In genomic region chr3:154323921-154324738, GRCh38 we compare ENCODE assay signal across 8 cellular contexts. TPM values are rescaled to one million over a fixed set of nuclear protein-coding genes. Genes with fewer than 3 reads are reported as not detected.
DNase-seq lines count a peak whose midpoint lies in the region; ATAC-seq and TF ChIP-seq lines count a peak whose summit lies in the region.

Gene DHX36, minus strand, starts transcription at chr3:154324487. Its CDS starts 71 bp downstream, at chr3:154324416.

- H3K4me1 ChIP-seq in endodermal cell (ENCODE audit: control insufficient read depth, insufficient read depth, low read length), result peaks cover 19% of the 10 kb centered on the region

- H3K9me3 Mint-ChIP-seq in activated CD8-positive, alpha-beta memory T cell treated with anti-CD3 and anti-CD28 coated beads, Interleukin-2, amount 10 ng/mL, durations not matched to agents 7 days and 5 days (ENCODE audit: low read depth), result no peaks in the 10 kb centered on the region
- no peaks in the 10 kb centered on the region for H3K9me3 Mint-ChIP-seq in endodermal cell

- peak within 1 kb of the TSS; percentile 93 for H3K4me3 Mint-ChIP-seq in activated CD8-positive, alpha-beta memory T cell treated with anti-CD3 and anti-CD28 coated beads, Interleukin-2, amount 10 ng/mL, durations not matched to agents 7 days and 5 days
- peak within 1 kb of the TSS; percentile 85 for H3K4me3 Mint-ChIP-seq in endodermal cell

- peak within 1 kb of the TSS; percentile 96 for H3K27ac ChIP-seq in endodermal cell (ENCODE audit: low read depth, low read length)

- CTCF ChIA-PET in activated CD8-positive, alpha-beta memory T cell treated with anti-CD3 and anti-CD28 coated beads, Interleukin-2, amount 10 ng/mL, durations not matched to agents 7 days and 5 days (lab: Charles Lee), result interaction anchor here (0.6 to 1.8 kb wide), 4 partner anchors 10 to 1482 kb away, joined by 3 to 5 read pairs (median 4); partner anchors contain the start of gene C3orf33

- peaks cover 15% of the 10 kb centered on the region for H3K36me3 Mint-ChIP-seq in activated CD8-positive, alpha-beta memory T cell treated with anti-CD3 and anti-CD28 coated beads, Interleukin-2, amount 10 ng/mL, durations not matched to agents 7 days and 5 days
- peaks cover 6% of the 10 kb centered on the region for H3K36me3 Mint-ChIP-seq in endodermal cell (ENCODE audit: low read depth)

- ATAC-seq in GM21381 (IDR thresholded peaks at IDR 0.05; ENCODE audit: unreplicated experiment), result peak; percentile 96
- peak; percentile 92 for ATAC-seq in activated CD8-positive, alpha-beta memory T cell treated with anti-CD3 and anti-CD28 coated beads, Interleukin-2, amount 10 ng/mL, durations not matched to agents 7 days and 5 days

- no peaks in the 10 kb centered on the region for H3K36me3 ChIP-seq in endodermal cell (ENCODE audit: control insufficient read depth, insufficient read depth, low read length)

- no peaks in the 10 kb centered on the region for H3K27me3 ChIP-seq in endodermal cell (ENCODE audit: control insufficient read depth, insufficient read depth, low read length, poor library complexity, severe bottlenecking)

- TF ChIP-seq CTCF in endodermal cell (conservative IDR thresholded peaks at IDR 0.05), result no peak

- peak within 1 kb of the TSS; percentile 100 for H3K4me3 ChIP-seq in endodermal cell (ENCODE audit: low read length)

- H3K4me1 Mint-ChIP-seq in activated CD8-positive, alpha-beta memory T cell treated with anti-CD3 and anti-CD28 coated beads, Interleukin-2, amount 10 ng/mL, durations not matched to agents 7 days and 5 days, result peaks cover 34% of the 10 kb centered on the region
- H3K4me1 Mint-ChIP-seq in endodermal cell, result peaks cover 30% of the 10 kb centered on the region

- no peaks in the 10 kb centered on the region for H3K9me3 ChIP-seq in endodermal cell (ENCODE audit: control insufficient read depth, low read length)

- peak within 1 kb of the TSS; percentile 93 for H3K9ac ChIP-seq in endodermal cell (ENCODE audit: extremely low read depth, low read length, poor library complexity, severe bottlenecking)

- peak within 1 kb of the TSS; percentile 99 for H3K27ac Mint-ChIP-seq in activated CD8-positive, alpha-beta memory T cell treated with anti-CD3 and anti-CD28 coated beads, Interleukin-2, amount 10 ng/mL, durations not matched to agents 7 days and 5 days
- H3K27ac Mint-ChIP-seq in endodermal cell, result peak within 1 kb of the TSS; percentile 95

- WGBS in endodermal cell (ENCODE audit: insufficient coverage in 1 of 2, insufficient read length in 1 of 2), 2 experiments, result 1% methylated on average over 16 to 44 of the region's 44 CpGs

- DNase-seq in COR-L47 (lab: John Stamatoyannopoulos, UW), result peak; percentile 97
- DNase-seq in HUDEP-2 (lab: John Stamatoyannopoulos, UW; ENCODE audit: unreplicated experiment in 76 of 76), result peak in 74 of 76 experiments; percentile 19 to 84 (median 70)
- DNase-seq in NOMO-1 treated with dmso at 0.1 percent for 144 hours (lab: John Stamatoyannopoulos, UW; ENCODE audit: unreplicated experiment), result peak; percentile 87
- peak; percentile 95 for DNase-seq in activated CD8-positive, alpha-beta memory T cell treated with anti-CD3 and anti-CD28 coated beads, Interleukin-2, amount 10 ng/mL, durations not matched to agents 7 days and 5 days
- DNase-seq in endodermal cell, result peak; percentile 93
- DNase-seq in mesenteric fat pad (ENCODE audit: low spot score), result peak; percentile 95
- DNase-seq in stimulated activated CD8-positive, alpha-beta memory T cell treated with anti-CD3 and anti-CD28 coated beads, Interleukin-15, amount 100 ng/mL, for 24 hours (ENCODE audit: low read depth), result peak; percentile 68

- H3K27me3 Mint-ChIP-seq in activated CD8-positive, alpha-beta memory T cell treated with anti-CD3 and anti-CD28 coated beads, Interleukin-2, amount 10 ng/mL, durations not matched to agents 7 days and 5 days, result peaks cover under 1% of the 10 kb centered on the region
- H3K27me3 Mint-ChIP-seq in endodermal cell (ENCODE audit: insufficient read depth), result no peaks in the 10 kb centered on the region

RNA-seq across cellular contexts. Expression of gene DHX36, which starts in this region (rescaled TPM):
- 10 to 100 TPM; 70.5 to 77.2 TPM for total RNA-seq in activated CD8-positive, alpha-beta memory T cell treated with anti-CD3 and anti-CD28 coated beads, Interleukin-2, amount 10 ng/mL, durations not matched to agents 7 days and 5 days
- 10 to 100 TPM; 90.0 to 97.3 TPM for total RNA-seq in endodermal cell
- 101 TPM for polyA plus RNA-seq in endodermal cell (2013, experiment 1 of 2)
- 91.5 TPM for polyA plus RNA-seq in endodermal cell (2013, experiment 2 of 2)
- 72.3 TPM for total RNA-seq in mesenteric fat pad

Comparison
In these comparisons a context has a peak if more than half of its experiments do, and no peak if none do; other contexts are left out.
1. Peak in every context shown above with its lines: DNase-seq, ATAC-seq, H3K4me3 ChIP-seq and H3K27ac ChIP-seq.